Comparison of ENCODE assay signal across 10 cellular contexts in the genomic region with DNA sequence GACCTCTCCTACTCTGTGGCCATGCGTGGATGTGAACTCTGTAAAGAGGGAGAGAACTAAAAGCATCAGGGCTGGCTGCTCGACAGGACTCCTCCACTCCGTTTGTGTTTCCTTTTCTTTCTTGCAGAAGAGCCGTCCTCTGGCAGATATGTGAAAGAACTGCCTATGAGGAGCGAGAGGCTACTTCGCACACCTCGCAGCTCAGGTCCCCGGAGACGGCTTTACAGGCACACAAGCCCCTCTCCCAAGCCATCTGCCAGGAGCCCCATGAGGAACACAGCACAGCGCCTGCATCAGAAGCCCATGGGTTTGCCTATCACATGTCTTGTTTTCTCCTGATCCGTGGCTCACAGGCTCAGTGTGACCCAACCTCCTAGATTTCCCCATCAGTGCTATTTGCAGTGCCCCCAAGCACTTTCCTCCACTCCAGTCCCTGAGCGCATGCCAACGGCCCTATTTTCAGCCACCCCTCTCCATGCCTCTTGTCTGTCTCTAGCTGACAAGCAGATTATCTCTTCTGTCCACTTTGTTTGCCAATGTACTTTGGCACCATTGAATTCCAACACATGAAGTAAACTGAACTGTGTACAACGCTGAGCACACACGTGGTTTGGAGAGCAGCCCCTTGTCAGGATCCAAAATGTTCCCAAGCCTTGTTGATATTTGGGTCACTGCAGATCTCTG.
DNase-seq lines count a peak whose midpoint lies in the region; ATAC-seq and TF ChIP-seq lines count a peak whose summit lies in the region.
"Had no signal": no experiment of that assay in that cellular context is flagged by ENCODE, and none has a peak within 500 bp of the region (broad histone marks: within the 10 kb centered on the region; RNA-seq: fewer than 3 reads in every experiment).

No MANE protein-coding gene starts in this region.

- H3K4me1 ChIP-seq in SJSA1 (replicated peaks): peaks cover 41% of the 10 kb centered on the region
- peaks cover 31% of the 10 kb centered on the region for H3K4me1 ChIP-seq in cardiac muscle cell (ENCODE audit: low read depth)
- H3K4me1 ChIP-seq in ovary (ENCODE audit: insufficient read depth): peaks cover 15% of the 10 kb centered on the region

- H3K27ac ChIP-seq in 22Rv1: peak overlapping the region; percentile 58
- peak overlapping the region; percentile 100 for H3K27ac ChIP-seq in SJSA1
- peak overlapping the region; percentile 87 for H3K27ac ChIP-seq in cardiac muscle cell
- peak overlapping the region; percentile 14 to 60 for H3K27ac ChIP-seq in ovary
- H3K27ac ChIP-seq: VCaP had no signal

- peaks cover 5% of the 10 kb centered on the region for H3K27me3 Mint-ChIP-seq in activated T-helper 17 cell treated with anti-CD3 and anti-CD28 coated beads, Interleukin-2, amount 50 U/mL, for 72 hours

- no peak for TF ChIP-seq POLR2A in ovary (IDR thresholded peaks at IDR 0.05)

- H3K9me3 ChIP-seq in SJSA1 (replicated peaks) (no peaks in the 10 kb centered on the region), cardiac muscle cell (ENCODE audit: low read depth) (no peaks in the 10 kb centered on the region), ovary (no peaks in the 10 kb centered on the region)

- no peak for DNase-seq in SJSA1 (ENCODE audit: low read depth in 1 of 2, low spot score in 2 of 2)
- peak in 1 of 2 donors; percentile 75 for DNase-seq in cardiac muscle cell (ENCODE audit: low read depth in 1 of 2, low spot score in 1 of 2)
- DNase-seq in ovary: peak; percentile 19 to 54 (median 40)
- no peak for DNase-seq in dermis blood vessel endothelial cell
- DNase-seq: activated effector memory CD4-positive, alpha-beta T cell treated with anti-CD3 and anti-CD28 coated beads, Interleukin-2, amount 50 U/mL, for 16 hours had no signal

- ATAC-seq in GM21526 (IDR thresholded peaks at IDR 0.05; ENCODE audit: low FRiP score, unreplicated experiment) (no peak), GM21717 (IDR thresholded peaks at IDR 0.05; ENCODE audit: unreplicated experiment) (no peak)
- no peak for ATAC-seq in activated T-helper 17 cell treated with anti-CD3 and anti-CD28 coated beads, Interleukin-2, amount 50 U/mL, for 72 hours (replicated peaks)

- H3K36me3 ChIP-seq in SJSA1: no peaks in the 10 kb centered on the region
- no peaks in the 10 kb centered on the region for H3K36me3 ChIP-seq in cardiac muscle cell
- H3K36me3 ChIP-seq in ovary: no peaks in the 10 kb centered on the region

- H3K4me3 ChIP-seq in SJSA1 (no peak overlapping the region), cardiac muscle cell (no peak overlapping the region), ovary (no peak overlapping the region)

- TF ChIP-seq CTCF in 22Rv1 (IDR thresholded peaks at IDR 0.05) (no peak), cardiac muscle cell (IDR thresholded peaks at IDR 0.05; ENCODE audit: low read depth, low read length) (no peak), ovary (IDR thresholded peaks at IDR 0.05) (no peak)

- H3K27me3 ChIP-seq in SJSA1 (replicated peaks) (no peaks in the 10 kb centered on the region), cardiac muscle cell (no peaks in the 10 kb centered on the region), ovary (no peaks in the 10 kb centered on the region)

- H3K27ac Mint-ChIP-seq in activated T-helper 17 cell treated with anti-CD3 and anti-CD28 coated beads, Interleukin-2, amount 50 U/mL, for 72 hours: no peak overlapping the region

- H3K4me1 Mint-ChIP-seq in activated T-helper 17 cell treated with anti-CD3 and anti-CD28 coated beads, Interleukin-2, amount 50 U/mL, for 72 hours: peaks cover 4% of the 10 kb centered on the region

- WGBS in ovary, 3 donors: 37 to 41% (median 39%) methylated on average over 15 of the region's 15 CpGs

- no peak overlapping the region for H3K4me3 Mint-ChIP-seq in activated T-helper 17 cell treated with anti-CD3 and anti-CD28 coated beads, Interleukin-2, amount 50 U/mL, for 72 hours

- no peaks in the 10 kb centered on the region for H3K9me3 Mint-ChIP-seq in activated T-helper 17 cell treated with anti-CD3 and anti-CD28 coated beads, Interleukin-2, amount 50 U/mL, for 72 hours

- H3K36me3 Mint-ChIP-seq in activated T-helper 17 cell treated with anti-CD3 and anti-CD28 coated beads, Interleukin-2, amount 50 U/mL, for 72 hours (ENCODE audit: low read depth): no peaks in the 10 kb centered on the region

- no peak for TF ChIP-seq EP300 in ovary (IDR thresholded peaks at IDR 0.05)

- intact Hi-C loops in ovary (cut with DNase I): no loop called here

Comparison
In these comparisons a context has a peak if more than half of its experiments do, and no peak if none do; other contexts are left out.
1. H3K27ac ChIP-seq: peak in every context shown above with its lines; median percentile 100 in SJSA1; 87 in cardiac muscle cell; 58 in 22Rv1; 37 in ovary.
2. DNase-seq: peak in ovary (5 of 5); none in SJSA1 (0 of 2) and dermis blood vessel endothelial cell (single experiment).